Comparison of ENCODE assay signal across 7 cellular contexts in the genomic region with DNA sequence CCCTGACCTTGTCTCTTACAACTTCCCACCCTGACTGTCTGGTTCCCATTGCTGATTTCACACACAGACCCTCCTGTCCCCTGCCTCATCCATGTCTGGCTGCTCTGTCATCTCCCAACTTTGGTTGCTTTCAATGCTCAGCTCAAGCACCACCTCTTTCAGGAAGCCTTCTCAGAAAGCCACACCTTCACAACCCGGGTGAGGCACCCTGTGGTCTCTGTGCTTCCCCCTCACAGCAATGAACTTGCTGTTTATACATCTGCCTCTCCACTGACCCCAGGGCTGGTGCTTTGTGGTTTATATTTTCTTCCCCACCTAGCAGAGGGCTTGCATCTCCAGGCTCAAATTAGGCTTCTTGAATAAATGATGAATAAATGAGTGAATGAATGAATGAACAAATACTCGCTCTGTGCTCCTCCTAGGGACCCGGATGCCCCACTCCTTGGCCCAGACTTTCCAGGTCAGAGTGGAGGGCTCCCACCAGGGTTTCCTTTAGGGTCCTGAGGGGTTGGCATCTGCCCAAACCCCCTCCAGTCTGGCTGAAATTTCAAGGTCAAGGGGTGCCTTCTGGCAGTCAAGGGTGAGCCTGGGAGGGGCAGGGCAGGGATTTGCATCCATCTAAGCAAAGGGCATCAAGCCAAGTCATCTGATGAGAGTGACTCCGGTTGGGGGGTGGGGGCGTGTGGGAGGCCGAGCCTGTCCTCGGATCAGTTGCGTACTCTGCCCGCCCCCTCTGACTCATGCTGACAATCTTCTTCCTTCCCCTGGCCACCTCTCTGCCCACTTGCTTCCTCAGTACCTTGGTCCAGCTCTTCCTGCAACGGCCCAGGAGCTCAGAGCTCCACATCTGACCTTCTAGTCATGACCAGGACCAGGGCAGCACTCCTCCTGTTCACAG. TPM values are rescaled to one million over a fixed set of nuclear protein-coding genes. Genes with fewer than 3 reads are reported as not detected.
DNase-seq lines count a peak whose midpoint lies in the region; ATAC-seq and TF ChIP-seq lines count a peak whose summit lies in the region.

ITGAX (plus strand) TSS at position 783 of the 898 bp plus-strand sequence; CDS start at position 862, 79 bp downstream.

- peak; percentile 82 for DNase-seq in SKM-1 treated with dmso at 0.1 percent for 144 hours (lab: John Stamatoyannopoulos, UW; ENCODE audit: unreplicated experiment)
- peak; percentile 28 to 30 for DNase-seq in cardiac fibroblast (ENCODE audit: low read depth in 2 of 2)
- DNase-seq in mesenteric fat pad (ENCODE audit: low spot score) = peak; percentile 26
- peak; percentile 62 for DNase-seq in testis
- DNase-seq in T-helper 9 cell = no peak

- H3K9me3 ChIP-seq in testis = no peaks in the 10 kb centered on the region

- peak; percentile 82 for ATAC-seq in GM19025 (IDR thresholded peaks at IDR 0.05; ENCODE audit: low read depth, unreplicated experiment)
- peak; percentile 50 for ATAC-seq in HG03066 (IDR thresholded peaks at IDR 0.05; ENCODE audit: low read depth, unreplicated experiment)

- H3K27me3 ChIP-seq in testis = no peaks in the 10 kb centered on the region

- no peaks in the 10 kb centered on the region for H3K36me3 ChIP-seq in testis (ENCODE audit: low read depth, missing control alignments)

- TF ChIP-seq CTCF in cardiac fibroblast (IDR thresholded peaks at IDR 0.05; ENCODE audit: low read depth, low read length) = no peak
- no peak for TF ChIP-seq CTCF in testis (IDR thresholded peaks at IDR 0.05)

- H3K27ac ChIP-seq in testis = no peak within 1 kb of the TSS

- intact Hi-C loops in testis (cut with DNase I; ENCODE audit: low total_unique reads) = no loop called here

- H3K4me3 ChIP-seq in cardiac fibroblast (replicated peaks in 1 of 2; ENCODE audit: low read depth in 2 of 2, low read length in 2 of 2) = no peak within 1 kb of the TSS
- H3K4me3 ChIP-seq in testis = no peak within 1 kb of the TSS

- TF ChIP-seq POLR2A in testis (IDR thresholded peaks at IDR 0.05) = no peak

- 33 to 36% methylated on average over 10 of the region's 10 CpGs for WGBS in testis, 2 donors

- no peaks in the 10 kb centered on the region for H3K4me1 ChIP-seq in testis

RNA-seq across cellular contexts. Expression of gene ITGAX, which starts in this region (rescaled TPM):
- total RNA-seq in mesenteric fat pad (36.4 TPM), testis (1 to 10 TPM in 1 of 2 donors, under 1 TPM in 1; 0.63 to 2.8 TPM)
- polyA plus RNA-seq in testis (ENCODE audit: insufficient read depth, low read depth, low replicate concordance) = 3.4 TPM
